Comparison of ENCODE assay signal across 17 cellular contexts in the genomic region with DNA sequence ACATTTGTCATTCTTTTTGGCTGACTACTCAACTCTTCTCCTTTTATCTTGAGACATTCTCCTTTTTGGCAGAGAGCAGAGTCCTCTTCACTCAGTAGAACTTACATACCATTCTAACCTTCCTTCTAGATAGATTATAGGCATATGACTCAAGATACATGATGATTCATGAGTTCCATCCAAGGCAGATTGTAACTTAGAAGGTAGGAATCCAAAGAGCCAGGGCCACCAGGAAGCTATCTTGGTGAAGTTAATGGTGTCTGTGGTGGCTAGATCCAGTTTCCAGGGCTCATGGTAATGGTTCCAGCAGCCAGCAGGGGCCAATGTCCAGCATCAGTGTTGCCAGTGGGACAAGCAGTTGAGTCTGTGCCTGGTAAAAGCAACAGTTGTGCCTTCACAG.
DNase-seq lines count a peak whose midpoint lies in the region; ATAC-seq and TF ChIP-seq lines count a peak whose summit lies in the region.
"Had no signal": no experiment of that assay in that cellular context is flagged by ENCODE, and none has a peak within 500 bp of the region (broad histone marks: within the 10 kb centered on the region; RNA-seq: fewer than 3 reads in every experiment).

No MANE protein-coding gene starts in this region.

- no peak overlapping the region for H3K27ac Mint-ChIP-seq in activated T-helper 2 cell treated with anti-CD3 and anti-CD28 coated beads, Interferon-gamma antibody, Interleukin-2, Interleukin-4, amounts not matched to agents 10 μg/mL and 5 μg/mL and 100 μg/mL, durations not matched to agents 14 hours and 24 hours and 36 hours
- H3K27ac Mint-ChIP-seq: T-helper 1 cell treated with Interleukin-12 subunit alpha and Interleukin-12 subunit beta and Interleukin-4 antibody, amounts not matched to agents 30 μg/mL and 1 μg/mL, for 36 hours had no signal

- H3K27me3 Mint-ChIP-seq in activated T-helper 2 cell treated with anti-CD3 and anti-CD28 coated beads, Interferon-gamma antibody, Interleukin-2, Interleukin-4, amounts not matched to agents 10 μg/mL and 5 μg/mL and 100 μg/mL, durations not matched to agents 14 hours and 24 hours and 36 hours (ENCODE audit: low read depth) = no peaks in the 10 kb centered on the region

- H3K27me3 ChIP-seq in heart right ventricle = no peaks in the 10 kb centered on the region
- no peaks in the 10 kb centered on the region for H3K27me3 ChIP-seq in muscle layer of duodenum (ENCODE audit: low read depth, low read length)

- H3K4me3 ChIP-seq in heart right ventricle (no peak overlapping the region), muscle layer of duodenum (ENCODE audit: low read depth in 1 of 2, low read length in 2 of 2) (no peak overlapping the region)
- H3K4me3 ChIP-seq: coronary artery, prostate gland had no signal

- H3K4me1 ChIP-seq in heart right ventricle = peaks cover 0 to 36% (median 9%) of the 10 kb centered on the region in 9 donors
- H3K4me1 ChIP-seq in muscle layer of duodenum (ENCODE audit: control insufficient read depth in 1 of 2, insufficient read depth in 2 of 2, low read length in 2 of 2) = no peaks in the 10 kb centered on the region
- H3K4me1 ChIP-seq: prostate gland had no signal

- DNase-seq in heart right ventricle = no peak
- no peak for DNase-seq in cardiac septum (ENCODE audit: low spot score)
- peak; percentile 24 for DNase-seq in epithelial cell of prostate (ENCODE audit: low read depth, low spot score)
- no peak for DNase-seq in activated T-helper 2 cell treated with anti-CD3 and anti-CD28 coated beads, Interferon-gamma antibody, Interleukin-2, Interleukin-4, amounts not matched to agents 10 μg/mL and 5 μg/mL and 100 μg/mL, durations not matched to agents 14 hours and 24 hours and 36 hours (ENCODE audit: low spot score)
- no peak for DNase-seq in NCI-H1694 (lab: John Stamatoyannopoulos, UW)
- DNase-seq: ACHN; activated CD4-positive, alpha-beta T cell treated with anti-CD3 and anti-CD28 coated beads for 48 hours; anterior cingulate cortex; NCI-H146; NCI-H510A treated with DMSO at 0.1 percent for 48 hours; stimulated activated CD4-positive, alpha-beta T cell treated with anti-CD3 and anti-CD28 coated beads, Interleukin-4, amount 100 ng/mL, for 1 hour had no signal

- peaks cover 11% of the 10 kb centered on the region for H3K9me3 Mint-ChIP-seq in activated T-helper 2 cell treated with anti-CD3 and anti-CD28 coated beads, Interferon-gamma antibody, Interleukin-2, Interleukin-4, amounts not matched to agents 10 μg/mL and 5 μg/mL and 100 μg/mL, durations not matched to agents 14 hours and 24 hours and 36 hours

- H3K4me3 Mint-ChIP-seq in activated T-helper 2 cell treated with anti-CD3 and anti-CD28 coated beads, Interferon-gamma antibody, Interleukin-2, Interleukin-4, amounts not matched to agents 10 μg/mL and 5 μg/mL and 100 μg/mL, durations not matched to agents 14 hours and 24 hours and 36 hours (ENCODE audit: low read depth) = no peak overlapping the region
- H3K4me3 Mint-ChIP-seq: T-helper 1 cell treated with Interleukin-12 subunit alpha and Interleukin-12 subunit beta and Interleukin-4 antibody, amounts not matched to agents 30 μg/mL and 1 μg/mL, for 36 hours had no signal

- ATAC-seq in heart right ventricle (peak in 2 of 8 donors; percentile 10 to 52), HG03378 (IDR thresholded peaks at IDR 0.05; ENCODE audit: unreplicated experiment) (no peak)
- ATAC-seq in activated CD4-positive, CD25-positive, alpha-beta regulatory T cell treated with anti-CD3 and anti-CD28 coated beads, Interleukin-2, amount 50 U/mL, for 24 hours = no peak

- peak overlapping the region in 9 of 10 donors; percentile 30 to 77 (median 62) for H3K27ac ChIP-seq in heart right ventricle
- H3K27ac ChIP-seq in epithelial cell of prostate = peak overlapping the region; percentile 94
- H3K27ac ChIP-seq in muscle layer of duodenum (ENCODE audit: low read length) = peak overlapping the region; percentile 24
- H3K27ac ChIP-seq: prostate gland had no signal

- H3K36me3 ChIP-seq in heart right ventricle (no peaks in the 10 kb centered on the region), muscle layer of duodenum (ENCODE audit: control insufficient read depth in 1 of 2, insufficient read depth in 2 of 2, low read length in 2 of 2) (no peaks in the 10 kb centered on the region)
- H3K36me3 ChIP-seq: prostate gland had no signal

- H3K4me1 Mint-ChIP-seq in activated T-helper 2 cell treated with anti-CD3 and anti-CD28 coated beads, Interferon-gamma antibody, Interleukin-2, Interleukin-4, amounts not matched to agents 10 μg/mL and 5 μg/mL and 100 μg/mL, durations not matched to agents 14 hours and 24 hours and 36 hours (ENCODE audit: low read depth) = no peaks in the 10 kb centered on the region

- peaks cover 0 to 9% (median 2%) of the 10 kb centered on the region in 11 donors for H3K9me3 ChIP-seq in heart right ventricle
- H3K9me3 ChIP-seq in muscle layer of duodenum (ENCODE audit: control insufficient read depth in 1 of 2, low read length in 2 of 2) = peaks cover 0 to 5% of the 10 kb centered on the region in 2 donors
- H3K9me3 ChIP-seq: prostate gland had no signal

- no peak for TF ChIP-seq CTCF in heart right ventricle (IDR thresholded peaks at IDR 0.05)

- peaks cover 4% of the 10 kb centered on the region for H3K36me3 Mint-ChIP-seq in activated T-helper 2 cell treated with anti-CD3 and anti-CD28 coated beads, Interferon-gamma antibody, Interleukin-2, Interleukin-4, amounts not matched to agents 10 μg/mL and 5 μg/mL and 100 μg/mL, durations not matched to agents 14 hours and 24 hours and 36 hours (ENCODE audit: low read depth)

- intact Hi-C loops in heart right ventricle (cut with DNase I) (loop anchor here in 1 of 10 donors (5.0 kb wide), 1 partner anchor 66 kb away; no protein-coding TSS in a partner anchor), cardiac septum (cut with DNase I) (loop anchor here (1.0 kb wide), 1 partner anchor 68 kb away; no protein-coding TSS in a partner anchor)
- intact Hi-C loops in activated T-helper 2 cell treated with anti-CD3 and anti-CD28 coated beads, Interferon-gamma antibody, Interleukin-2, Interleukin-4, amounts not matched to agents 10 μg/mL and 5 μg/mL and 100 μg/mL, durations not matched to agents 14 hours and 24 hours and 36 hours (cut with micrococcal nuclease) = no loop called here

Comparison
In these comparisons a context has a peak if more than half of its experiments do, and no peak if none do; other contexts are left out.
1. H3K27ac ChIP-seq: peak in every context shown above with its lines; median percentile 94 in epithelial cell of prostate; 62 in heart right ventricle; 24 in muscle layer of duodenum.